ENCODE assay signal across 23 cellular contexts in the genomic region with DNA sequence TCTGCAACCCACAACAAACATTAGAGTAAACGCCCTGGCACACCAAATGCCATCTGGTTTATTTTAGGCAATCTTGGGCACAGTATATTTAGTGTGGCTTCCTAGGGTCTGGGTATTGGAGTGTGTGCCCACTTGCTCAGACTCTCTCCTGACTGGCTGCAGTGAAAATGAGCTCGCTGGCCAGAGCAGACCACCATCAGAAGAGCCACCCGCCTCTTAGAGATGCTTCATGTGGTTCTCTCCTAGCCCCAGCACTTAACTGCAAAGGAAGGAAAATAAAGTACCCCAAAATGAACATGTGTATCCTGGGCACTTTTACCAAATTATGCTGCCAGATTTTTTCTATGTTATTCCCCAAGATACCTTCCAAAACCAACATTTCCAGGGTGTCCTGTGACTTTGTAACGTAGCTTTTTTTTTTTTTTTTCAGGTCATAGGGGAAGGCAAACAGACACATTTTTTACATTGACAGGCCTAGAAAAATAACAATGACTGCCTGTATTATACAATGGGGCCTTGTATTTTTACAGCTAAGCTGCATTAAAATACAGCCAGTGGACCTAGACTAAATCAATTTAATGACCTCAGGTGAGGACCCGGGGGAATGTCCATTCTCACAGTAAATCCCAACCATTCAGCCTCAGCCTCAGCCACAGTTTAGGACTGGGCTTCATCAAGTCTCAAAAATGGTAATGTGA.
DNase-seq lines count a peak whose midpoint lies in the region; FAIRE-seq and TF ChIP-seq lines count a peak whose summit lies in the region.
"Had no signal": no experiment of that assay in that cellular context is flagged by ENCODE, and none has a peak within 500 bp of the region (broad histone marks: within the 10 kb centered on the region; RNA-seq: fewer than 3 reads in every experiment).

No MANE protein-coding gene starts in this region.

- H3K27me3 ChIP-seq in astrocyte (ENCODE audit: insufficient read depth, low read length) (no peaks in the 10 kb centered on the region), tibial artery (no peaks in the 10 kb centered on the region)
- H3K27me3 ChIP-seq: foreskin keratinocyte had no signal

- H3K27me3 Mint-ChIP-seq in astrocyte (ENCODE audit: low read depth, unreplicated experiment): no peaks in the 10 kb centered on the region
- H3K27me3 Mint-ChIP-seq in activated CD4-positive, alpha-beta T cell treated with anti-CD3 and anti-CD28 coated beads, Interleukin-2, amount 10 ng/mL, durations not matched to agents 7 days and 5 days: no peaks in the 10 kb centered on the region
- H3K27me3 Mint-ChIP-seq: activated CD4-positive, alpha-beta T cell treated with anti-CD3 and anti-CD28 coated beads, Interleukin-2, amount 10 ng/mL, durations not matched to agents 24 days and 14 days; activated CD8-positive, alpha-beta memory T cell treated with anti-CD3 and anti-CD28 coated beads, Interleukin-2, amount 10 ng/mL, durations not matched to agents 7 days and 5 days; activated naive CD4-positive, alpha-beta T cell treated with anti-CD3 and anti-CD28 coated beads, Interleukin-2, amount 50 U/mL, for 24 hours; CD4-positive, alpha-beta memory T cell; stimulated activated naive B cell treated with anti-CD40 and anti-IgM and Interleukin-4, amounts not matched to agents 10 μg/mL and 1 μg/mL and 100 μg/mL, for 72 hours had no signal

- no peak overlapping the region for H3K27ac Mint-ChIP-seq in astrocyte (ENCODE audit: unreplicated experiment)
- no peak overlapping the region for H3K27ac Mint-ChIP-seq in activated CD4-positive, alpha-beta T cell treated with anti-CD3 and anti-CD28 coated beads, Interleukin-2, amount 10 ng/mL, durations not matched to agents 7 days and 5 days
- H3K27ac Mint-ChIP-seq: activated CD4-positive, alpha-beta T cell treated with anti-CD3 and anti-CD28 coated beads, Interleukin-2, amount 10 ng/mL, durations not matched to agents 24 days and 14 days; activated CD8-positive, alpha-beta memory T cell treated with anti-CD3 and anti-CD28 coated beads, Interleukin-2, amount 10 ng/mL, durations not matched to agents 7 days and 5 days; activated naive CD4-positive, alpha-beta T cell treated with anti-CD3 and anti-CD28 coated beads, Interleukin-2, amount 50 U/mL, for 24 hours; activated T-helper 1 cell treated with anti-CD3 and anti-CD28 coated beads, Interleukin-12 subunit alpha, Interleukin-12 subunit beta, Interleukin-2, Interleukin-4 antibody, amounts not matched to agents 30 ng/mL and 10 ng/mL and 1 ng/mL, durations not matched to agents 14 hours and 24 hours and 36 hours; CD4-positive, alpha-beta memory T cell; stimulated activated naive B cell treated with anti-CD40 and anti-IgM and Interleukin-4, amounts not matched to agents 10 μg/mL and 1 μg/mL and 100 μg/mL, for 72 hours had no signal

- CTCF ChIA-PET in activated CD4-positive, alpha-beta T cell treated with anti-CD3 and anti-CD28 coated beads, Interleukin-2, amount 10 ng/mL, durations not matched to agents 7 days and 5 days (lab: Charles Lee): no interaction called here

- H3K4me2 ChIP-seq in astrocyte (ENCODE audit: low read length): peak overlapping the region; percentile 22

- no peaks in the 10 kb centered on the region for H3K9me3 ChIP-seq in astrocyte (ENCODE audit: insufficient read depth, low read depth, low read length)
- H3K9me3 ChIP-seq in tibial artery: no peaks in the 10 kb centered on the region

- no peak overlapping the region for H3K4me3 ChIP-seq in astrocyte (ENCODE audit: insufficient read depth, low read depth, low read length)
- no peak overlapping the region for H3K4me3 ChIP-seq in tibial artery

- H3K79me2 ChIP-seq in astrocyte (ENCODE audit: insufficient read depth, low read length): no peaks in the 10 kb centered on the region

- no peak overlapping the region for H2AFZ ChIP-seq in astrocyte (ENCODE audit: low read depth, low read length)

- H3K27ac ChIP-seq in astrocyte (ENCODE audit: low read depth, low read length): no peak overlapping the region
- H3K27ac ChIP-seq in tibial artery: peak overlapping the region; percentile 51 to 59
- H3K27ac ChIP-seq: foreskin keratinocyte, VCaP had no signal

- no peak for FAIRE-seq in astrocyte (lab: Jason Lieb, UNC)
- FAIRE-seq: H1 had no signal

- intact Hi-C loops in tibial artery (cut with DNase I; ENCODE audit: low total_unique reads): no loop called here

- H3K4me1 ChIP-seq in astrocyte (ENCODE audit: insufficient read depth, low read length) (peaks cover 10% of the 10 kb centered on the region), tibial artery (peaks cover 0 to 20% (median 13%) of the 10 kb centered on the region in 4 donors)
- H3K4me1 ChIP-seq: foreskin keratinocyte had no signal

- H3K4me1 Mint-ChIP-seq in astrocyte (ENCODE audit: low read depth, unreplicated experiment): peaks cover 8% of the 10 kb centered on the region
- no peaks in the 10 kb centered on the region for H3K4me1 Mint-ChIP-seq in activated CD4-positive, alpha-beta T cell treated with anti-CD3 and anti-CD28 coated beads, Interleukin-2, amount 10 ng/mL, durations not matched to agents 7 days and 5 days
- H3K4me1 Mint-ChIP-seq: activated CD4-positive, alpha-beta T cell treated with anti-CD3 and anti-CD28 coated beads, Interleukin-2, amount 10 ng/mL, durations not matched to agents 24 days and 14 days; activated CD8-positive, alpha-beta memory T cell treated with anti-CD3 and anti-CD28 coated beads, Interleukin-2, amount 10 ng/mL, durations not matched to agents 7 days and 5 days; activated naive CD4-positive, alpha-beta T cell treated with anti-CD3 and anti-CD28 coated beads, Interleukin-2, amount 50 U/mL, for 24 hours; CD4-positive, alpha-beta memory T cell; stimulated activated naive B cell treated with anti-CD40 and anti-IgM and Interleukin-4, amounts not matched to agents 10 μg/mL and 1 μg/mL and 100 μg/mL, for 72 hours had no signal

- no peak overlapping the region for H3K9ac ChIP-seq in astrocyte (ENCODE audit: low read length)

- DNase-seq in NCI-H146 treated with DMSO at 0.1 percent for 48 hours (lab: John Stamatoyannopoulos, UW; ENCODE audit: unreplicated experiment): peak; percentile 51
- peak; percentile 20 for DNase-seq in astrocyte (ENCODE audit: low read depth)
- DNase-seq in left kidney (ENCODE audit: low read depth, low spot score): peak; percentile 59
- DNase-seq in tibial artery: no peak
- no peak for DNase-seq in nucleus accumbens (lab: John Stamatoyannopoulos, UW)
- DNase-seq in activated CD4-positive, alpha-beta T cell treated with anti-CD3 and anti-CD28 coated beads, Interleukin-2, amount 10 ng/mL, durations not matched to agents 7 days and 5 days: no peak
- DNase-seq in HK-2 (ENCODE audit: unreplicated experiment): no peak
- DNase-seq: activated CD4-positive, alpha-beta T cell treated with anti-CD3 and anti-CD28 coated beads, Interleukin-2, amount 10 ng/mL, durations not matched to agents 24 days and 14 days; activated CD8-positive, alpha-beta memory T cell treated with anti-CD3 and anti-CD28 coated beads, Interleukin-2, amount 10 ng/mL, durations not matched to agents 7 days and 5 days; CD4-positive, alpha-beta memory T cell; effector CD8-positive, alpha-beta T cell; erythroblast; left colon; mesendoderm; NCI-H187 treated with DMSO at 0.1 percent for 48 hours; RPMI8226; stimulated activated CD4-positive, alpha-beta T cell treated with anti-CD3 and anti-CD28 coated beads, Interleukin-4, amount 100 ng/mL, for 1 hour; stimulated activated naive B cell treated with anti-CD40 and anti-IgM and Interleukin-4, amounts not matched to agents 10 μg/mL and 1 μg/mL and 100 μg/mL, for 72 hours had no signal

- POLR2A ChIA-PET in activated CD4-positive, alpha-beta T cell treated with anti-CD3 and anti-CD28 coated beads, Interleukin-2, amount 10 ng/mL, durations not matched to agents 7 days and 5 days (lab: Charles Lee): interaction anchor here (0.6 kb wide), 1 partner anchor 19 kb away, joined by 4 read pairs; no protein-coding TSS in a partner anchor

- H3K36me3 ChIP-seq in astrocyte (ENCODE audit: insufficient read depth, low read length) (no peaks in the 10 kb centered on the region), tibial artery (no peaks in the 10 kb centered on the region)

- TF ChIP-seq CTCF in astrocyte (IDR thresholded peaks at IDR 0.05; ENCODE audit: insufficient read depth, low read depth, low read length) (no peak), tibial artery (IDR thresholded peaks at IDR 0.05) (no peak)

- no peaks in the 10 kb centered on the region for H4K20me1 ChIP-seq in astrocyte (ENCODE audit: insufficient read depth, low read length)

- H3K36me3 Mint-ChIP-seq in astrocyte (ENCODE audit: low read depth, unreplicated experiment): no peaks in the 10 kb centered on the region
- H3K36me3 Mint-ChIP-seq in activated CD4-positive, alpha-beta T cell treated with anti-CD3 and anti-CD28 coated beads, Interleukin-2, amount 10 ng/mL, durations not matched to agents 7 days and 5 days (ENCODE audit: low read depth): peaks cover 4% of the 10 kb centered on the region

- H3K9me3 Mint-ChIP-seq in astrocyte (ENCODE audit: unreplicated experiment): no peaks in the 10 kb centered on the region
- peaks cover 2% of the 10 kb centered on the region for H3K9me3 Mint-ChIP-seq in activated CD4-positive, alpha-beta T cell treated with anti-CD3 and anti-CD28 coated beads, Interleukin-2, amount 10 ng/mL, durations not matched to agents 7 days and 5 days

- no peak overlapping the region for H3K4me3 Mint-ChIP-seq in astrocyte (ENCODE audit: unreplicated experiment)
- no peak overlapping the region for H3K4me3 Mint-ChIP-seq in activated CD4-positive, alpha-beta T cell treated with anti-CD3 and anti-CD28 coated beads, Interleukin-2, amount 10 ng/mL, durations not matched to agents 7 days and 5 days
- H3K4me3 Mint-ChIP-seq: activated CD4-positive, alpha-beta T cell treated with anti-CD3 and anti-CD28 coated beads, Interleukin-2, amount 10 ng/mL, durations not matched to agents 24 days and 14 days; activated CD8-positive, alpha-beta memory T cell treated with anti-CD3 and anti-CD28 coated beads, Interleukin-2, amount 10 ng/mL, durations not matched to agents 7 days and 5 days; activated naive CD4-positive, alpha-beta T cell treated with anti-CD3 and anti-CD28 coated beads, Interleukin-2, amount 50 U/mL, for 24 hours; activated T-helper 1 cell treated with anti-CD3 and anti-CD28 coated beads, Interleukin-12 subunit alpha, Interleukin-12 subunit beta, Interleukin-2, Interleukin-4 antibody, amounts not matched to agents 30 ng/mL and 10 ng/mL and 1 ng/mL, durations not matched to agents 14 hours and 24 hours and 36 hours; stimulated activated naive B cell treated with anti-CD40 and anti-IgM and Interleukin-4, amounts not matched to agents 10 μg/mL and 1 μg/mL and 100 μg/mL, for 72 hours had no signal

Comparison
In these comparisons a context has a peak if more than half of its experiments do, and no peak if none do; other contexts are left out.
1. DNase-seq: peak in NCI-H146 treated with DMSO at 0.1 percent for 48 hours (single experiment), astrocyte (single experiment) and left kidney (single experiment); none in tibial artery (0 of 2), nucleus accumbens (0 of 56), activated CD4-positive, alpha-beta T cell treated with anti-CD3 and anti-CD28 coated beads, Interleukin-2, amount 10 ng/mL, durations not matched to agents 7 days and 5 days (single experiment) and HK-2 (single experiment).